15 cellular contexts compared by ENCODE assay signal in genomic region chr2:99485411-99485810, GRCh38. TPM values are rescaled to one million over a fixed set of nuclear protein-coding genes. Genes with fewer than 3 reads are reported as not detected.
DNase-seq lines count a peak whose midpoint lies in the region; ATAC-seq and TF ChIP-seq lines count a peak whose summit lies in the region.
"Had no signal": no experiment of that assay in that cellular context is flagged by ENCODE, and none has a peak within 500 bp of the region (broad histone marks: within the 10 kb centered on the region; RNA-seq: fewer than 3 reads in every experiment).

No MANE protein-coding gene starts in this region.

- H3K4me3 ChIP-seq in cardiac muscle cell (no peak overlapping the region), right atrium auricular region (no peak overlapping the region), OCI-LY1 (ENCODE audit: low read depth, low read length, poor library complexity, severe bottlenecking) (peak overlapping the region; percentile 25), epithelial cell of esophagus (ENCODE audit: low read length) (peak overlapping the region; percentile 4)
- H3K4me3 ChIP-seq: adrenal gland had no signal

- no peak overlapping the region; the same call in 1 of the 2 replicates for H3K9ac ChIP-seq in OCI-LY1 (ENCODE audit: low read length)

- H3F3A ChIP-seq in OCI-LY1 (ENCODE audit: insufficient read depth, low read length), result no peaks in the 10 kb centered on the region

- peaks cover 30 to 60% of the 10 kb centered on the region in 2 donors for H3K4me1 Mint-ChIP-seq in stimulated activated naive B cell treated with anti-CD40 and anti-IgM and Interleukin-4, amounts not matched to agents 10 μg/mL and 1 μg/mL and 100 μg/mL, for 72 hours

- H3K36me3 Mint-ChIP-seq in stimulated activated naive B cell treated with anti-CD40 and anti-IgM and Interleukin-4, amounts not matched to agents 10 μg/mL and 1 μg/mL and 100 μg/mL, for 72 hours, result peaks cover 9 to 17% of the 10 kb centered on the region in 2 donors
- H3K36me3 Mint-ChIP-seq: mesothelial cell of epicardium had no signal

- H3K27ac Mint-ChIP-seq in stimulated activated naive B cell treated with anti-CD40 and anti-IgM and Interleukin-4, amounts not matched to agents 10 μg/mL and 1 μg/mL and 100 μg/mL, for 72 hours, result peak overlapping the region; percentile 33
- H3K27ac Mint-ChIP-seq: activated T-helper 1 cell treated with anti-CD3 and anti-CD28 coated beads, Interleukin-12 subunit alpha, Interleukin-12 subunit beta, Interleukin-2, Interleukin-4 antibody, amounts not matched to agents 30 ng/mL and 10 ng/mL and 1 ng/mL, durations not matched to agents 14 hours and 24 hours and 36 hours; mesothelial cell of epicardium had no signal

- no peak for DNase-seq in cardiac muscle cell (ENCODE audit: low read depth in 1 of 2, low spot score in 1 of 2)
- no peak for DNase-seq in right atrium auricular region (ENCODE audit: low spot score)
- DNase-seq in epithelial cell of esophagus (ENCODE audit: low read depth), result no peak
- DNase-seq in stimulated activated naive B cell treated with anti-CD40 and anti-IgM and Interleukin-4, amounts not matched to agents 10 μg/mL and 1 μg/mL and 100 μg/mL, for 72 hours, result no peak
- no peak for DNase-seq in left colon
- DNase-seq in OCI-M2 (lab: John Stamatoyannopoulos, UW; ENCODE audit: unreplicated experiment), result no peak
- no peak for DNase-seq in ecto neural progenitor cell (ENCODE audit: low spot score)
- DNase-seq: NCI-H774, WERI-Rb-1 had no signal

- no peaks in the 10 kb centered on the region for H3K9me2 ChIP-seq in OCI-LY1 (ENCODE audit: low read depth, low read length)

- H3K4me3 Mint-ChIP-seq in stimulated activated naive B cell treated with anti-CD40 and anti-IgM and Interleukin-4, amounts not matched to agents 10 μg/mL and 1 μg/mL and 100 μg/mL, for 72 hours, result no peak overlapping the region
- H3K4me3 Mint-ChIP-seq: activated T-helper 1 cell treated with anti-CD3 and anti-CD28 coated beads, Interleukin-12 subunit alpha, Interleukin-12 subunit beta, Interleukin-2, Interleukin-4 antibody, amounts not matched to agents 30 ng/mL and 10 ng/mL and 1 ng/mL, durations not matched to agents 14 hours and 24 hours and 36 hours; mesothelial cell of epicardium had no signal

- no peak for ATAC-seq in stimulated activated naive B cell treated with anti-CD40 and anti-IgM and Interleukin-4, amounts not matched to agents 10 μg/mL and 1 μg/mL and 100 μg/mL, for 72 hours (replicated peaks)
- no peak for ATAC-seq in left colon
- ATAC-seq: right cardiac atrium had no signal

- H3K4me2 ChIP-seq in OCI-LY1 (ENCODE audit: low read length), result peak overlapping the region; percentile 65

- no peaks in the 10 kb centered on the region for H3K36me3 ChIP-seq in cardiac muscle cell
- no peaks in the 10 kb centered on the region for H3K36me3 ChIP-seq in right atrium auricular region
- peaks cover 6% of the 10 kb centered on the region; the same call in 1 of the 2 replicates for H3K36me3 ChIP-seq in OCI-LY1 (ENCODE audit: insufficient read depth, low read length)
- H3K36me3 ChIP-seq: adrenal gland, neutrophil had no signal

- no peaks in the 10 kb centered on the region; the same call in 1 of the 2 replicates for H4K20me1 ChIP-seq in OCI-LY1 (ENCODE audit: insufficient read depth, low read length)

- intact Hi-C loops in left colon (cut with DNase I, micrococcal nuclease), result loop anchor here in 1 of 2 donors (5.0 kb wide), 1 partner anchor 148 kb away; the partner anchor contains the start of genes EIF5B and TXNDC9

- H3K4me1 ChIP-seq in cardiac muscle cell (ENCODE audit: low read depth) (peaks cover 41% of the 10 kb centered on the region), right atrium auricular region (peaks cover 0 to 67% of the 10 kb centered on the region in 2 donors), OCI-LY1 (ENCODE audit: insufficient read depth, low read length, severe bottlenecking) (peaks cover 60% of the 10 kb centered on the region)

- TF ChIP-seq CTCF in cardiac muscle cell (IDR thresholded peaks at IDR 0.05; ENCODE audit: low read depth, low read length) (no peak), right atrium auricular region (IDR thresholded peaks at IDR 0.05) (no peak), OCI-LY1 (IDR thresholded peaks at IDR 0.05; ENCODE audit: low read length) (no peak), epithelial cell of esophagus (IDR thresholded peaks at IDR 0.05; ENCODE audit: insufficient read depth, low read depth, low read length, missing control alignments) (no peak)

- H3K27me3 ChIP-seq in cardiac muscle cell (no peaks in the 10 kb centered on the region), right atrium auricular region (no peaks in the 10 kb centered on the region), OCI-LY1 (ENCODE audit: insufficient read depth, low read length) (no peaks in the 10 kb centered on the region)
- H3K27me3 ChIP-seq: adrenal gland, neutrophil had no signal

- H2AFZ ChIP-seq in OCI-LY1 (ENCODE audit: low read length), result no peak overlapping the region

- H3K9me3 Mint-ChIP-seq in stimulated activated naive B cell treated with anti-CD40 and anti-IgM and Interleukin-4, amounts not matched to agents 10 μg/mL and 1 μg/mL and 100 μg/mL, for 72 hours, result peaks cover 0 to 2% of the 10 kb centered on the region in 2 donors
- H3K9me3 Mint-ChIP-seq: activated T-helper 1 cell treated with anti-CD3 and anti-CD28 coated beads, Interleukin-12 subunit alpha, Interleukin-12 subunit beta, Interleukin-2, Interleukin-4 antibody, amounts not matched to agents 30 ng/mL and 10 ng/mL and 1 ng/mL, durations not matched to agents 14 hours and 24 hours and 36 hours; mesothelial cell of epicardium had no signal

- H3K27ac ChIP-seq in cardiac muscle cell (peak overlapping the region; percentile 20), right atrium auricular region (peak overlapping the region in 1 of 2 donors; percentile 46), OCI-LY1 (ENCODE audit: low read depth, low read length, poor library complexity, severe bottlenecking) (peak overlapping the region; percentile 9)
- H3K27ac ChIP-seq: neutrophil, WERI-Rb-1 had no signal

- H3K9me3 ChIP-seq in cardiac muscle cell (ENCODE audit: low read depth), result no peaks in the 10 kb centered on the region
- no peaks in the 10 kb centered on the region for H3K9me3 ChIP-seq in right atrium auricular region
- no peaks in the 10 kb centered on the region for H3K9me3 ChIP-seq in OCI-LY1 (ENCODE audit: low read length)
- H3K9me3 ChIP-seq: adrenal gland, neutrophil had no signal

- peaks cover 83% of the 10 kb centered on the region for H3K79me2 ChIP-seq in OCI-LY1 (ENCODE audit: insufficient read depth, low read length)

- no peaks in the 10 kb centered on the region for H3K27me3 Mint-ChIP-seq in stimulated activated naive B cell treated with anti-CD40 and anti-IgM and Interleukin-4, amounts not matched to agents 10 μg/mL and 1 μg/mL and 100 μg/mL, for 72 hours

RNA-seq across cellular contexts. Expression of gene REV1, which starts 4.4 kb away (rescaled TPM):
- total RNA-seq in cardiac muscle cell (18.8 and 26.9 TPM in 2 replicates), right atrium auricular region (10 to 100 TPM; 22.3 to 26.4 TPM), left colon (10 to 100 TPM; 40.8 to 44.0 TPM)
- polyA plus RNA-seq in cardiac muscle cell, result 33.9 and 37.4 TPM in 2 replicates

Comparison
In these comparisons a context has a peak if more than half of its experiments do, and no peak if none do; other contexts are left out.
1. H3K4me3 ChIP-seq: peak in OCI-LY1 (single experiment) and epithelial cell of esophagus (single experiment); none in cardiac muscle cell (single experiment) and right atrium auricular region (0 of 2).